15 cellular contexts compared by ENCODE assay signal in the genomic region with DNA sequence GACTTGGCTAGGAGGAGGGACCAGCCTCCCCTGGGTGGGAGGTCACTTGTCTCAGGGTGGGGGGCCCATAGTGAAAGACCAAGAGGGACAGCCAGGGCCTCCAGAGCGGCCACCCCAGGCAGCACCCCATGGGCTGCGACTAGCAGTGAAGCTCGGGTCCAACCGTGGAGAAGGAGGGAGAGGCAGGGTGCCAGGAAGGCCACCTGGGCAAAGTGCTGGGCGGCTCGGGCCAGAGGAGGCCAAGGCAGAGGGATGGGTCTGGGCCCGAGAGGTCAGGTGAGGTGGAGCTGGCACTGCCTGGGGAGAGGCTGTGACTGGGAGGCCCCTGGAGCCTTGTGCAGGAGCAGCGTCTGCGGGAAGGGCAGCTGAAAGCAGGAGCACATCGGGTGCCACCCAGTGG. TPM values are rescaled to one million over a fixed set of nuclear protein-coding genes. Genes with fewer than 3 reads are reported as not detected.
A peak's percentile ranks its signal among the peaks of the same experiment; 100 is the strongest.
DNase-seq lines count a peak whose midpoint lies in the region; ATAC-seq and TF ChIP-seq lines count a peak whose summit lies in the region.
"Had no signal": no experiment of that assay in that cellular context is flagged by ENCODE, and none has a peak within 500 bp of the region (broad histone marks: within the 10 kb centered on the region; RNA-seq: fewer than 3 reads in every experiment).

No MANE protein-coding gene starts in this region.

- WGBS in neuronal stem cell (ENCODE audit: extremely low coverage in 2 of 2, insufficient read length in 2 of 2, insufficient replicate concordance in 1 of 2), 2 donors = no CpG with 5 or more reads among the region's 10 CpGs

- H3K4me1 ChIP-seq in GM23338 (ENCODE audit: insufficient read depth) (peaks cover 8% of the 10 kb centered on the region; the same call in 1 of the 2 replicates), neuronal stem cell (ENCODE audit: control insufficient read depth in 2 of 2, insufficient read depth in 1 of 2, low read depth in 1 of 2, low read length in 2 of 2) (peaks cover 0 to 11% of the 10 kb centered on the region in 2 donors)

- no peaks in the 10 kb centered on the region for H3K9me3 ChIP-seq in neuronal stem cell (replicated peaks in 1 of 2; ENCODE audit: control insufficient read depth in 2 of 2, insufficient read depth in 1 of 2, low read depth in 1 of 2, low read length in 2 of 2)

- H2AK5ac ChIP-seq in neuronal stem cell (ENCODE audit: low read depth, low read length) = no peak overlapping the region

- no peak for DNase-seq in GM23338 (ENCODE audit: low spot score)
- peak; percentile 45 for DNase-seq in islet precursor cell
- no peak for DNase-seq in neuronal stem cell (ENCODE audit: low spot score)
- DNase-seq in type B pancreatic cell (ENCODE audit: extremely low spot score, unreplicated experiment) = no peak
- no peak for DNase-seq in stimulated activated CD4-positive, alpha-beta T cell treated with anti-CD3 and anti-CD28 coated beads, Interleukin-1b, Interleukin-23, amount 100 ng/mL, for 48 hours
- no peak for DNase-seq in activated CD4-positive, alpha-beta T cell treated with anti-CD3 and anti-CD28 coated beads for 1 hour
- DNase-seq: 8988T; AML-193; CD4-positive, CD25-positive, alpha-beta regulatory T cell; DMS53; GF-D8; HCEC 1CT had no signal

- H4K91ac ChIP-seq in neuronal stem cell (ENCODE audit: low read depth, low read length, poor library complexity) = no peak overlapping the region

- no peaks in the 10 kb centered on the region for H3K9me2 ChIP-seq in GM23338 (ENCODE audit: insufficient read depth)

- no peak overlapping the region for H2BK15ac ChIP-seq in neuronal stem cell (ENCODE audit: low read length)

- peak overlapping the region; percentile 70 for H3K4ac ChIP-seq in neuronal stem cell (ENCODE audit: low read length)

- H3K27me3 Mint-ChIP-seq in GM23338 (ENCODE audit: insufficient read depth, low read depth, poor library complexity) (peaks cover 12% of the 10 kb centered on the region), type B pancreatic cell (peaks cover 42% of the 10 kb centered on the region)

- no peak overlapping the region for H3K27ac ChIP-seq in GM23338 (ENCODE audit: low read depth)
- no peak overlapping the region for H3K27ac ChIP-seq in neuronal stem cell (replicated peaks; ENCODE audit: low read length)
- H3K27ac ChIP-seq: BLaER1 treated with 17β-estradiol and CSF1 and Interleukin-3, amounts not matched to agents 10 nM and 100 nM; HL-60 had no signal

- H3K23ac ChIP-seq in neuronal stem cell (ENCODE audit: low read depth, low read length, poor library complexity) = peak overlapping the region; percentile 69

- H2BK5ac ChIP-seq in neuronal stem cell (ENCODE audit: low read length) = no peak overlapping the region

- H3K9me3 Mint-ChIP-seq in GM23338 = peaks cover 3% of the 10 kb centered on the region; the same call in 1 of the 3 replicates
- H3K9me3 Mint-ChIP-seq in type B pancreatic cell = no peaks in the 10 kb centered on the region

- no peaks in the 10 kb centered on the region for H3K36me3 Mint-ChIP-seq in GM23338 (ENCODE audit: low read depth)
- H3K36me3 Mint-ChIP-seq in type B pancreatic cell = no peaks in the 10 kb centered on the region

- H3K4me2 ChIP-seq in GM23338 (no peak overlapping the region), neuronal stem cell (ENCODE audit: insufficient read depth, low read length, poor library complexity, severe bottlenecking) (no peak overlapping the region)
- H3K4me2 ChIP-seq: BLaER1 treated with 17β-estradiol and CSF1 and Interleukin-3, amounts not matched to agents 10 nM and 100 nM had no signal

- no peaks in the 10 kb centered on the region for H3F3A ChIP-seq in GM23338 (replicated peaks; ENCODE audit: low read depth)

- H2BK120ac ChIP-seq in neuronal stem cell (ENCODE audit: low read depth, low read length) = no peak overlapping the region

- no peak overlapping the region for H3K27ac Mint-ChIP-seq in GM23338
- H3K27ac Mint-ChIP-seq in type B pancreatic cell = peak overlapping the region; percentile 39
- H3K27ac Mint-ChIP-seq: CD4-positive, CD25-positive, alpha-beta regulatory T cell had no signal

- H3K4me1 Mint-ChIP-seq in GM23338 (peaks cover 5% of the 10 kb centered on the region), type B pancreatic cell (ENCODE audit: unreplicated experiment) (peaks cover 6% of the 10 kb centered on the region)

- H3K9ac ChIP-seq in neuronal stem cell (ENCODE audit: low read depth, low read length, poor library complexity) = peak overlapping the region; percentile 73

- H4K8ac ChIP-seq in neuronal stem cell (ENCODE audit: low read depth, low read length) = no peak overlapping the region

- H3K4me3 Mint-ChIP-seq in GM23338 = no peak overlapping the region
- no peak overlapping the region for H3K4me3 Mint-ChIP-seq in type B pancreatic cell

- H3K79me1 ChIP-seq in neuronal stem cell (ENCODE audit: low read depth, low read length) = peaks cover 2% of the 10 kb centered on the region

- no peak for TF ChIP-seq CTCF in GM23338 (conservative IDR thresholded peaks at IDR 0.05; ENCODE audit: low read depth in 2 of 2)
- TF ChIP-seq CTCF in type B pancreatic cell (conservative IDR thresholded peaks at IDR 0.05) = no peak

- ATAC-seq in GM23338 = no peak
- ATAC-seq in GM21528 (IDR thresholded peaks at IDR 0.05; ENCODE audit: low FRiP score, unreplicated experiment) = no peak

- no peak overlapping the region for H3K14ac ChIP-seq in neuronal stem cell (ENCODE audit: low read length)

- H3K4me3 ChIP-seq in GM23338 (no peak overlapping the region), neuronal stem cell (ENCODE audit: low read length in 2 of 2) (no peak overlapping the region)
- H3K4me3 ChIP-seq: BLaER1 treated with 17β-estradiol and CSF1 and Interleukin-3, amounts not matched to agents 10 nM and 100 nM had no signal

- peak overlapping the region; percentile 87 for H3K18ac ChIP-seq in neuronal stem cell (ENCODE audit: low read length)

- H3K36me3 ChIP-seq in GM23338 (ENCODE audit: insufficient read depth) (no peaks in the 10 kb centered on the region), neuronal stem cell (replicated peaks in 1 of 2; ENCODE audit: control insufficient read depth in 2 of 2, insufficient read depth in 2 of 2, low read length in 2 of 2) (no peaks in the 10 kb centered on the region)
- H3K36me3 ChIP-seq: BLaER1 treated with 17β-estradiol and CSF1 and Interleukin-3, amounts not matched to agents 10 nM and 100 nM had no signal

- H2BK12ac ChIP-seq in neuronal stem cell (ENCODE audit: low read length) = no peak overlapping the region

- H2AFZ ChIP-seq in GM23338 (0 out of 2 replicates have a peak overlapping the region, but pooled peaks have one; percentile 76), neuronal stem cell (ENCODE audit: low read length) (no peak overlapping the region)

- no peaks in the 10 kb centered on the region for H3K79me2 ChIP-seq in GM23338 (replicated peaks; ENCODE audit: insufficient read depth)

- H4K20me1 ChIP-seq in GM23338 (replicated peaks; ENCODE audit: insufficient read depth) = no peaks in the 10 kb centered on the region
- H4K20me1 ChIP-seq: BLaER1 treated with 17β-estradiol and CSF1 and Interleukin-3, amounts not matched to agents 10 nM and 100 nM had no signal

- no peaks in the 10 kb centered on the region for H3K27me3 ChIP-seq in GM23338 (ENCODE audit: insufficient read depth)
- H3K27me3 ChIP-seq in neuronal stem cell (ENCODE audit: control insufficient read depth in 3 of 3, insufficient read depth in 3 of 3, low read depth in 1 of 3, low read length in 3 of 3) = peaks cover 0 to 43% (median 2%) of the 10 kb centered on the region in 3 experiments
- H3K27me3 ChIP-seq: BLaER1 treated with 17β-estradiol and CSF1 and Interleukin-3, amounts not matched to agents 10 nM and 100 nM had no signal

TF ChIP-seq in GM23338, 12 proteins besides CTCF, POLR2A, EP300 and RAD21 (continues in another document):
- TF ChIP-seq ZNF114 (CRISPR knock-in tag; IDR thresholded peaks at IDR 0.05) = no peak
- TF ChIP-seq POLR2AphosphoS5 (IDR thresholded peaks at IDR 0.05; ENCODE audit: low read depth) = no peak
- no peak for TF ChIP-seq EZH2 (IDR thresholded peaks at IDR 0.05; ENCODE audit: low read depth, unreplicated experiment)
- TF ChIP-seq, protein P1, sequence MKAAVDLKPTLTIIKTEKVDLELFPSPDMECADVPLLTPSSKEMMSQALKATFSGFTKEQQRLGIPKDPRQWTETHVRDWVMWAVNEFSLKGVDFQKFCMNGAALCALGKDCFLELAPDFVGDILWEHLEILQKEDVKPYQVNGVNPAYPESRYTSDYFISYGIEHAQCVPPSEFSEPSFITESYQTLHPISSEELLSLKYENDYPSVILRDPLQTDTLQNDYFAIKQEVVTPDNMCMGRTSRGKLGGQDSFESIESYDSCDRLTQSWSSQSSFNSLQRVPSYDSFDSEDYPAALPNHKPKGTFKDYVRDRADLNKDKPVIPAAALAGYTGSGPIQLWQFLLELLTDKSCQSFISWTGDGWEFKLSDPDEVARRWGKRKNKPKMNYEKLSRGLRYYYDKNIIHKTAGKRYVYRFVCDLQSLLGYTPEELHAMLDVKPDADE (IDR thresholded peaks at IDR 0.05) = no peak
- no peak for TF ChIP-seq CREB1 (CRISPR knock-in tag; IDR thresholded peaks at IDR 0.05; ENCODE audit: low read depth)
- TF ChIP-seq ZNF331 (CRISPR knock-in tag; IDR thresholded peaks at IDR 0.05; ENCODE audit: low read depth) = no peak

RNA-seq across cellular contexts. Expression of a gene that starts 41.8 kb away (rescaled TPM):
- total RNA-seq in GM23338 (2014; rRNA removed; shearing (Covaris generic)) = not detected in 2 replicates
- polyA plus RNA-seq in GM23338 (2016; fragmentation: Nextera tagmentation; extraction: Ambion mirVana) = not detected in 2 replicates
- not detected for polyA plus RNA-seq in neuronal stem cell (2013, experiment 1 of 2)
- polyA plus RNA-seq in neuronal stem cell (2013, experiment 2 of 2) = not detected
- 2.2 and 6.6 TPM in 2 replicates for total RNA-seq in type B pancreatic cell (ENCODE audit: low replicate concordance)
- total RNA-seq: CD4-positive, CD25-positive, alpha-beta regulatory T cell had no signal
- polyA plus RNA-seq: CD4-positive, CD25-positive, alpha-beta regulatory T cell had no signal

RNA-seq across cellular contexts. Expression of a gene that starts 56.0 kb away (rescaled TPM):
- total RNA-seq in GM23338 (2014; rRNA removed; shearing (Covaris generic)) = 0.42 and 0.54 TPM in 2 replicates
- polyA plus RNA-seq in GM23338 (2016; fragmentation: Nextera tagmentation; extraction: Ambion mirVana) = 0.34 and 3.0 TPM in 2 replicates
- polyA plus RNA-seq in neuronal stem cell (2013, experiment 1 of 2) = 0.52 TPM
- polyA plus RNA-seq in neuronal stem cell (2013, experiment 2 of 2) = 1.0 TPM
- total RNA-seq in type B pancreatic cell (ENCODE audit: low replicate concordance) = 2.5 and 3.6 TPM in 2 replicates
